Comparison of ENCODE assay signal across 8 cellular contexts in genomic region chr22:26367402-26368245, GRCh38.
DNase-seq lines count a peak whose midpoint lies in the region; ATAC-seq lines count a peak whose summit lies in the region.

No MANE protein-coding gene starts in this region.

- DNase-seq in NCI-H446 (lab: John Stamatoyannopoulos, UW) (peak; percentile 59 to 69), NCI-H446 treated with DMSO at 0.1 percent for 48 hours (lab: John Stamatoyannopoulos, UW) (no peak), NCI-H1694 treated with DMSO at 0.1 percent for 48 hours (lab: John Stamatoyannopoulos, UW) (peak; percentile 27), dermis blood vessel endothelial cell (peak; percentile 76), myocyte (ENCODE audit: low read depth) (peak; percentile 54), ureter (ENCODE audit: low spot score) (no peak)
- peak; percentile 89 for DNase-seq in activated CD4-positive, alpha-beta T cell treated with anti-CD3 and anti-CD28 coated beads, Interleukin-2, amount 10 ng/mL, durations not matched to agents 24 days and 14 days
- peak; percentile 63 to 64 for DNase-seq in stimulated activated naive CD8-positive, alpha-beta T cell treated with anti-CD3 and anti-CD28 coated beads, Interleukin-15, amount 100 ng/mL, for 72 hours

- peak; percentile 78 for ATAC-seq in stimulated activated naive CD8-positive, alpha-beta T cell treated with anti-CD3 and anti-CD28 coated beads, Interleukin-15, amount 100 ng/mL, for 72 hours

- no peaks in the 10 kb centered on the region for H3K9me3 Mint-ChIP-seq in activated CD4-positive, alpha-beta T cell treated with anti-CD3 and anti-CD28 coated beads, Interleukin-2, amount 10 ng/mL, durations not matched to agents 24 days and 14 days
- no peaks in the 10 kb centered on the region for H3K9me3 Mint-ChIP-seq in stimulated activated naive CD8-positive, alpha-beta T cell treated with anti-CD3 and anti-CD28 coated beads, Interleukin-15, amount 100 ng/mL, for 72 hours

- intact Hi-C loops in activated CD4-positive, alpha-beta T cell treated with anti-CD3 and anti-CD28 coated beads, Interleukin-2, amount 10 ng/mL, durations not matched to agents 24 days and 14 days (cut with micrococcal nuclease), result no loop called here

- H3K4me3 Mint-ChIP-seq in activated CD4-positive, alpha-beta T cell treated with anti-CD3 and anti-CD28 coated beads, Interleukin-2, amount 10 ng/mL, durations not matched to agents 24 days and 14 days, result no peak overlapping the region
- no peak overlapping the region for H3K4me3 Mint-ChIP-seq in stimulated activated naive CD8-positive, alpha-beta T cell treated with anti-CD3 and anti-CD28 coated beads, Interleukin-15, amount 100 ng/mL, for 72 hours

- peaks cover 20% of the 10 kb centered on the region for H3K27me3 Mint-ChIP-seq in activated CD4-positive, alpha-beta T cell treated with anti-CD3 and anti-CD28 coated beads, Interleukin-2, amount 10 ng/mL, durations not matched to agents 24 days and 14 days
- H3K27me3 Mint-ChIP-seq in stimulated activated naive CD8-positive, alpha-beta T cell treated with anti-CD3 and anti-CD28 coated beads, Interleukin-15, amount 100 ng/mL, for 72 hours, result peaks cover 37% of the 10 kb centered on the region

- H3K27ac Mint-ChIP-seq in activated CD4-positive, alpha-beta T cell treated with anti-CD3 and anti-CD28 coated beads, Interleukin-2, amount 10 ng/mL, durations not matched to agents 24 days and 14 days, result no peak overlapping the region
- H3K27ac Mint-ChIP-seq in stimulated activated naive CD8-positive, alpha-beta T cell treated with anti-CD3 and anti-CD28 coated beads, Interleukin-15, amount 100 ng/mL, for 72 hours, result no peak overlapping the region

- no peaks in the 10 kb centered on the region for H3K4me1 Mint-ChIP-seq in activated CD4-positive, alpha-beta T cell treated with anti-CD3 and anti-CD28 coated beads, Interleukin-2, amount 10 ng/mL, durations not matched to agents 24 days and 14 days
- H3K4me1 Mint-ChIP-seq in stimulated activated naive CD8-positive, alpha-beta T cell treated with anti-CD3 and anti-CD28 coated beads, Interleukin-15, amount 100 ng/mL, for 72 hours, result peaks cover 11% of the 10 kb centered on the region

- no peaks in the 10 kb centered on the region for H3K36me3 Mint-ChIP-seq in activated CD4-positive, alpha-beta T cell treated with anti-CD3 and anti-CD28 coated beads, Interleukin-2, amount 10 ng/mL, durations not matched to agents 24 days and 14 days (ENCODE audit: low read depth)

Comparison
In these comparisons a context has a peak if more than half of its experiments do, and no peak if none do; other contexts are left out.
1. DNase-seq: peak in NCI-H446 (2 of 2), NCI-H1694 treated with DMSO at 0.1 percent for 48 hours (single experiment), activated CD4-positive, alpha-beta T cell treated with anti-CD3 and anti-CD28 coated beads, Interleukin-2, amount 10 ng/mL, durations not matched to agents 24 days and 14 days (single experiment), dermis blood vessel endothelial cell (single experiment), myocyte (single experiment) and stimulated activated naive CD8-positive, alpha-beta T cell treated with anti-CD3 and anti-CD28 coated beads, Interleukin-15, amount 100 ng/mL, for 72 hours (2 of 2); none in NCI-H446 treated with DMSO at 0.1 percent for 48 hours (single experiment) and ureter (single experiment).